In the genomic region with DNA sequence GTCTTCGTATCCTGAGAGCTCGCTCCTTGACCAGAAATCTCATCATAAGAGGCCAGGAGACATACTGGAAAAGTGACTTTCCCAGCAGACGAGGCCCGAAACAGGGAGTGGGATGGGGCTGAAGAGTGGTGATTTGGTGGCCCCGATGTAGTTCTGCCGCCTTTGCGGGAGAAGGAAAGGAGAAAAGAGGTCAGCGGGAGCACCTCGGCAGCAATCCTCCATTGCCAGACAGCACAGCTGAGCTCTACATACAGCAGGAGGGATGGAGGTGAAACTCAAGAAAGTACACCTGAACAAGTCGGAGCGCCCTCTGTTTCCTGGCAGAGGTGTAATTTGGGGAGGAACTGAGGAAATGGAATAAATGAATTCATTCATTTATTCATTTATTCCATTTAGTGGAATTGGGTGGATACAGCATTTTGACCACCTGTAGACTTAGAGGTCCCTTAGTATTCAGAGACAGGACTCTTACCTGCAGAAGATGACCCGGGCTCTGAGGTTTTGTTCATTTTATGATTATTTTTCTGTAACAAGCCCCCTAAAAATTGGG, we compare ENCODE assay signal across 8 cellular contexts. TPM values are rescaled to one million over a fixed set of nuclear protein-coding genes. Genes with fewer than 3 reads are reported as not detected.
DNase-seq lines count a peak whose midpoint lies in the region; ATAC-seq and TF ChIP-seq lines count a peak whose summit lies in the region.

No MANE protein-coding gene starts in this region.

- peaks cover 34% of the 10 kb centered on the region for H3K27me3 ChIP-seq in CD4-positive, CD25-positive, alpha-beta regulatory T cell (ENCODE audit: control insufficient read depth, insufficient read depth, low read length)
- H3K27me3 ChIP-seq in KMS-11 (ENCODE audit: insufficient read depth, low read depth) (peaks cover 25% of the 10 kb centered on the region; the same call in 1 of the 2 replicates), neural progenitor cell (peaks cover 100% of the 10 kb centered on the region)
- peaks cover 10% of the 10 kb centered on the region for H3K27me3 ChIP-seq in effector memory CD4-positive, alpha-beta T cell (replicated peaks; ENCODE audit: control insufficient read depth, insufficient read depth, low read length, poor library complexity, severe bottlenecking)

- no peak for ATAC-seq in CD4-positive, CD25-positive, alpha-beta regulatory T cell (ENCODE audit: low read depth in 2 of 2)
- no peak for ATAC-seq in HG03521 (IDR thresholded peaks at IDR 0.05; ENCODE audit: unreplicated experiment)

- H3K9ac ChIP-seq in KMS-11 (peak overlapping the region; percentile 18; the same call in 1 of the 2 replicates), neural progenitor cell (no peak overlapping the region)

- H3K4me1 ChIP-seq in CD4-positive, CD25-positive, alpha-beta regulatory T cell (ENCODE audit: control insufficient read depth, insufficient read depth, low read length, poor library complexity, severe bottlenecking): peaks cover 37% of the 10 kb centered on the region
- H3K4me1 ChIP-seq in KMS-11 (ENCODE audit: low read depth, poor library complexity, severe bottlenecking): peaks cover 42% of the 10 kb centered on the region
- peaks cover 35% of the 10 kb centered on the region for H3K4me1 ChIP-seq in effector memory CD4-positive, alpha-beta T cell (ENCODE audit: control insufficient read depth, insufficient read depth, low read length, poor library complexity, severe bottlenecking)
- H3K4me1 ChIP-seq in neural progenitor cell: peaks cover 14% of the 10 kb centered on the region

- no peak for DNase-seq in CD4-positive, CD25-positive, alpha-beta regulatory T cell
- no peak for DNase-seq in effector memory CD4-positive, alpha-beta T cell
- DNase-seq in neural progenitor cell (ENCODE audit: low spot score) (no peak), DMS53 (lab: John Stamatoyannopoulos, UW) (no peak), NCI-H1436 (lab: John Stamatoyannopoulos, UW) (no peak), GOT3 (lab: John Stamatoyannopoulos, UW) (no peak)

- H3K36me3 Mint-ChIP-seq in CD4-positive, CD25-positive, alpha-beta regulatory T cell: no peaks in the 10 kb centered on the region
- no peaks in the 10 kb centered on the region for H3K36me3 Mint-ChIP-seq in neural progenitor cell

- peaks cover 84% of the 10 kb centered on the region for H3K27me3 Mint-ChIP-seq in CD4-positive, CD25-positive, alpha-beta regulatory T cell
- peaks cover 50% of the 10 kb centered on the region for H3K27me3 Mint-ChIP-seq in neural progenitor cell (ENCODE audit: insufficient read depth, low read depth)

- no peaks in the 10 kb centered on the region for H3K36me3 ChIP-seq in CD4-positive, CD25-positive, alpha-beta regulatory T cell (ENCODE audit: control insufficient read depth, insufficient read depth, low read length)
- H3K36me3 ChIP-seq in KMS-11 (ENCODE audit: insufficient read depth) (no peaks in the 10 kb centered on the region), neural progenitor cell (no peaks in the 10 kb centered on the region)
- H3K36me3 ChIP-seq in effector memory CD4-positive, alpha-beta T cell (ENCODE audit: control insufficient read depth, insufficient read depth, low read length): no peaks in the 10 kb centered on the region

- no peaks in the 10 kb centered on the region for H4K20me1 ChIP-seq in KMS-11 (ENCODE audit: insufficient read depth)
- H4K20me1 ChIP-seq in neural progenitor cell (ENCODE audit: low read depth): peaks cover 28% of the 10 kb centered on the region

- peak overlapping the region in 2 of 3 donors; percentile 18 to 62 for H3K27ac Mint-ChIP-seq in CD4-positive, CD25-positive, alpha-beta regulatory T cell
- H3K27ac Mint-ChIP-seq in neural progenitor cell: no peak overlapping the region

- no peaks in the 10 kb centered on the region for H3K9me3 ChIP-seq in CD4-positive, CD25-positive, alpha-beta regulatory T cell (ENCODE audit: control insufficient read depth in 2 of 2, low read length in 2 of 2)
- no peaks in the 10 kb centered on the region for H3K9me3 ChIP-seq in effector memory CD4-positive, alpha-beta T cell (ENCODE audit: control insufficient read depth, low read length)
- no peaks in the 10 kb centered on the region for H3K9me3 ChIP-seq in neural progenitor cell (ENCODE audit: low read depth)

- peak overlapping the region; percentile 67 for H3K4me3 ChIP-seq in CD4-positive, CD25-positive, alpha-beta regulatory T cell (ENCODE audit: low read depth, low read length)
- no peak overlapping the region for H3K4me3 ChIP-seq in KMS-11 (IDR thresholded peaks at IDR 0.05; ENCODE audit: insufficient read depth, low read depth, low read length)
- peak overlapping the region; percentile 57 for H3K4me3 ChIP-seq in effector memory CD4-positive, alpha-beta T cell (ENCODE audit: insufficient read depth, low read depth, low read length, poor library complexity, severe bottlenecking)
- peak overlapping the region; percentile 47 for H3K4me3 ChIP-seq in neural progenitor cell

- peaks cover 0 to 1% (median 0%) of the 10 kb centered on the region in 7 donors for H3K9me3 Mint-ChIP-seq in CD4-positive, CD25-positive, alpha-beta regulatory T cell
- peaks cover 2% of the 10 kb centered on the region for H3K9me3 Mint-ChIP-seq in neural progenitor cell

- peaks cover 22% of the 10 kb centered on the region for H3F3A ChIP-seq in neural progenitor cell (ENCODE audit: low read depth)

- TF ChIP-seq CTCF in KMS-11 (conservative IDR thresholded peaks at IDR 0.05; ENCODE audit: low read depth, low read length) (no peak), neural progenitor cell (IDR thresholded peaks at IDR 0.05) (no peak)

- H3K4me2 ChIP-seq in KMS-11 (peak overlapping the region; percentile 85), neural progenitor cell (peak overlapping the region; percentile 83)

- H3K79me2 ChIP-seq in KMS-11 (ENCODE audit: insufficient read depth, low read depth) (no peaks in the 10 kb centered on the region), neural progenitor cell (ENCODE audit: low read depth) (no peaks in the 10 kb centered on the region)

- H3K27ac ChIP-seq in CD4-positive, CD25-positive, alpha-beta regulatory T cell (ENCODE audit: insufficient read depth, low read length, poor library complexity, severe bottlenecking): no peak overlapping the region
- H3K27ac ChIP-seq in KMS-11 (no peak overlapping the region), neural progenitor cell (no peak overlapping the region)
- H3K27ac ChIP-seq in effector memory CD4-positive, alpha-beta T cell (ENCODE audit: insufficient read depth, low read length, poor library complexity, severe bottlenecking): no peak overlapping the region

- peak overlapping the region; percentile 84 for H2AFZ ChIP-seq in KMS-11 (ENCODE audit: low read depth)
- H2AFZ ChIP-seq in neural progenitor cell (replicated peaks): peak overlapping the region; percentile 77

- peak overlapping the region; percentile 71 to 94 (median 90) for H3K4me3 Mint-ChIP-seq in CD4-positive, CD25-positive, alpha-beta regulatory T cell
- H3K4me3 Mint-ChIP-seq in neural progenitor cell: peak overlapping the region; percentile 86

- peaks cover 14 to 41% (median 29%) of the 10 kb centered on the region in 4 donors for H3K4me1 Mint-ChIP-seq in CD4-positive, CD25-positive, alpha-beta regulatory T cell
- H3K4me1 Mint-ChIP-seq in neural progenitor cell: peaks cover 28% of the 10 kb centered on the region

RNA-seq across cellular contexts. Expression of a gene that starts 9.2 kb away (rescaled TPM):
- not detected for total RNA-seq in CD4-positive, CD25-positive, alpha-beta regulatory T cell
- under 1 TPM in 2 of 4 donors, not detected in 2; 0.13 to 0.18 TPM for polyA plus RNA-seq in CD4-positive, CD25-positive, alpha-beta regulatory T cell
- not detected in 2 replicates for total RNA-seq in neural progenitor cell (ENCODE audit: low replicate concordance)

RNA-seq across cellular contexts. Expression of a gene that starts 28.1 kb away (rescaled TPM):
- not detected for total RNA-seq in CD4-positive, CD25-positive, alpha-beta regulatory T cell
- under 1 TPM in 2 of 4 donors, not detected in 2; 0.14 to 0.23 TPM for polyA plus RNA-seq in CD4-positive, CD25-positive, alpha-beta regulatory T cell
- not detected in 2 replicates for total RNA-seq in neural progenitor cell (ENCODE audit: low replicate concordance)

RNA-seq across cellular contexts. Expression of a gene that starts 32.2 kb away (rescaled TPM):
- total RNA-seq in CD4-positive, CD25-positive, alpha-beta regulatory T cell: 0.39 TPM
- polyA plus RNA-seq in CD4-positive, CD25-positive, alpha-beta regulatory T cell: not detected
- not detected in 2 replicates for total RNA-seq in neural progenitor cell (ENCODE audit: low replicate concordance)

RNA-seq across cellular contexts. Expression of a gene that starts 36.7 kb away (rescaled TPM):
- total RNA-seq in CD4-positive, CD25-positive, alpha-beta regulatory T cell: 59.4 TPM
- polyA plus RNA-seq in CD4-positive, CD25-positive, alpha-beta regulatory T cell: 100 to 1,000 TPM in 1 of 4 donors, 10 to 100 TPM in 3; 91.1 to 101 (median 96.0) TPM
- total RNA-seq in neural progenitor cell (ENCODE audit: low replicate concordance): 22.7 and 28.4 TPM in 2 replicates

RNA-seq across cellular contexts. Expression of a gene that starts 42.6 kb away (rescaled TPM):
- total RNA-seq in CD4-positive, CD25-positive, alpha-beta regulatory T cell: 37.8 TPM
- polyA plus RNA-seq in CD4-positive, CD25-positive, alpha-beta regulatory T cell: 100 to 1,000 TPM; 108 to 133 (median 122) TPM
- 25.0 and 34.8 TPM in 2 replicates for total RNA-seq in neural progenitor cell (ENCODE audit: low replicate concordance)
